ENCODE assay signal across 1 cellular context in genomic region chr4:109026588-109026987, GRCh38.
TF ChIP-seq lines count a peak whose summit lies in the region.

No MANE protein-coding gene starts in this region.

TF ChIP-seq in GM23338, 12 proteins besides CTCF, POLR2A, EP300 and RAD21 (continued from another document):
- TF ChIP-seq REST (IDR thresholded peaks at IDR 0.05; ENCODE audit: unreplicated experiment), result no peak
- TF ChIP-seq EZH2 (IDR thresholded peaks at IDR 0.05; ENCODE audit: low read depth, unreplicated experiment), result no peak
- TF ChIP-seq NANOG (IDR thresholded peaks at IDR 0.05; ENCODE audit: borderline replicate concordance), result no peak
- no peak for TF ChIP-seq ZNF331 (CRISPR knock-in tag; IDR thresholded peaks at IDR 0.05; ENCODE audit: low read depth)
- no peak for TF ChIP-seq STAT1 (IDR thresholded peaks at IDR 0.05; ENCODE audit: unreplicated experiment)
TF ChIP-seq in GM23338: peak in this region for 0.
